In genomic region chr14:61528591-61529021, GRCh38 we compare ENCODE assay signal across 1 cellular context.
TF ChIP-seq lines count a peak whose summit lies in the region.

No MANE protein-coding gene starts in this region.

TF ChIP-seq in SK-N-SH, 30 proteins besides CTCF, POLR2A, EP300 and RAD21 (continued from another document):
- TF ChIP-seq MAX (IDR thresholded peaks at IDR 0.05; ENCODE audit: low read depth) (0 out of 2 replicates have a peak, but pooled peaks have one; percentile 33), RCOR1 (IDR thresholded peaks at IDR 0.05; ENCODE audit: low read length) (no peak), JUND (IDR thresholded peaks at IDR 0.05) (no peak; the same call in 1 of the 2 replicates), POLR2AphosphoS5 (IDR thresholded peaks at IDR 0.05; ENCODE audit: low read depth, low read length) (no peak), SMC3 (IDR thresholded peaks at IDR 0.05; ENCODE audit: low read depth, low read length) (no peak), YY1 (IDR thresholded peaks at IDR 0.05; ENCODE audit: low read depth) (no peak), IRF3 (IDR thresholded peaks at IDR 0.05; ENCODE audit: low read depth, low read length) (no peak), NFIC (IDR thresholded peaks at IDR 0.05; ENCODE audit: borderline replicate concordance) (no peak)
